17 cellular contexts compared by ENCODE assay signal in genomic region chr15:41603411-41603935, GRCh38. TPM values are rescaled to one million over a fixed set of nuclear protein-coding genes. Genes with fewer than 3 reads are reported as not detected.
DNase-seq lines count a peak whose midpoint lies in the region; ATAC-seq and TF ChIP-seq lines count a peak whose summit lies in the region.
"Had no signal": no experiment of that assay in that cellular context is flagged by ENCODE, and none has a peak within 500 bp of the region (broad histone marks: within the 10 kb centered on the region; RNA-seq: fewer than 3 reads in every experiment).

No MANE protein-coding gene starts in this region.

- peaks cover 3 to 5% of the 10 kb centered on the region in 2 experiments; a peak in 3 of 4 replicates for H3K4me1 ChIP-seq in SK-N-SH (ENCODE audit: control insufficient read depth in 1 of 2, insufficient read depth in 2 of 2, low read depth in 1 of 2, low read length in 1 of 2)
- H3K4me1 ChIP-seq in MM.1S (ENCODE audit: low read length): no peaks in the 10 kb centered on the region
- peaks cover 22% of the 10 kb centered on the region for H3K4me1 ChIP-seq in osteoblast (ENCODE audit: insufficient read depth, low read length)
- H3K4me1 ChIP-seq in Karpas-422 (ENCODE audit: low read length): peaks cover 12% of the 10 kb centered on the region
- H3K4me1 ChIP-seq: prostate gland, thyroid gland had no signal

- H4K20me1 ChIP-seq in SK-N-SH (ENCODE audit: insufficient read depth) (no peaks in the 10 kb centered on the region), MM.1S (ENCODE audit: insufficient read depth, low read length) (no peaks in the 10 kb centered on the region), osteoblast (ENCODE audit: insufficient read depth, low read length) (no peaks in the 10 kb centered on the region), Karpas-422 (ENCODE audit: insufficient read depth, low read depth, low read length) (no peaks in the 10 kb centered on the region)
- H4K20me1 ChIP-seq: BLaER1 treated with 17β-estradiol and CSF1 and Interleukin-3, amounts not matched to agents 10 nM and 100 nM had no signal

- H3K27ac ChIP-seq in SK-N-SH (ENCODE audit: low read depth in 2 of 2, low read length in 1 of 2) (no peak overlapping the region; a peak in 1 of 4 replicates), MM.1S (ENCODE audit: low read length) (no peak overlapping the region), osteoblast (ENCODE audit: low read depth, low read length) (no peak overlapping the region), Karpas-422 (ENCODE audit: low read length) (no peak overlapping the region)
- H3K27ac ChIP-seq: 22Rv1; BLaER1 treated with 17β-estradiol and CSF1 and Interleukin-3, amounts not matched to agents 10 nM and 100 nM; prostate gland; thyroid gland; VCaP had no signal

- DNase-seq in SK-N-SH (no peak), MM.1S (no peak), osteoblast (ENCODE audit: insufficient read length, low spot score, missing footprints) (peak; percentile 34), Karpas-422 (no peak)
- DNase-seq: NCI-H187 treated with DMSO at 0.1 percent for 48 hours had no signal

- no peaks in the 10 kb centered on the region for H3K36me3 ChIP-seq in SK-N-SH (replicated peaks in 1 of 2; ENCODE audit: control insufficient read depth in 1 of 2, insufficient read depth in 2 of 2, low read length in 1 of 2)
- H3K36me3 ChIP-seq in MM.1S (replicated peaks; ENCODE audit: insufficient read depth, low read length): no peaks in the 10 kb centered on the region
- no peaks in the 10 kb centered on the region for H3K36me3 ChIP-seq in osteoblast (ENCODE audit: insufficient read depth, low read length)
- no peaks in the 10 kb centered on the region for H3K36me3 ChIP-seq in Karpas-422 (ENCODE audit: insufficient read depth, low read length)
- H3K36me3 ChIP-seq: BLaER1 treated with 17β-estradiol and CSF1 and Interleukin-3, amounts not matched to agents 10 nM and 100 nM; MG63; prostate gland; thyroid gland had no signal

- H3F3A ChIP-seq in SK-N-SH (replicated peaks; ENCODE audit: insufficient read depth): peaks cover 7% of the 10 kb centered on the region
- H3F3A ChIP-seq in MM.1S (ENCODE audit: insufficient read depth, low read length): no peaks in the 10 kb centered on the region

- WGBS in SK-N-SH (ENCODE audit: low lambda C conversion rate): 52% methylated on average over 6 of the region's 6 CpGs

- H3K27me3 ChIP-seq in SK-N-SH (ENCODE audit: insufficient read depth) (no peaks in the 10 kb centered on the region), MM.1S (replicated peaks; ENCODE audit: insufficient read depth, low read length) (no peaks in the 10 kb centered on the region), osteoblast (ENCODE audit: insufficient read depth, low read length) (peaks cover 8% of the 10 kb centered on the region), Karpas-422 (ENCODE audit: low read length) (no peaks in the 10 kb centered on the region)
- H3K27me3 ChIP-seq: BLaER1 treated with 17β-estradiol and CSF1 and Interleukin-3, amounts not matched to agents 10 nM and 100 nM; MG63; thyroid gland had no signal

- H3K36me3 Mint-ChIP-seq in dendritic cell treated with granulocyte-macrophage colony-stimulating factor and Interleukin-4, amounts not matched to agents 40 ng/mL and 50 ng/mL, for 4 days (ENCODE audit: low read depth): no peaks in the 10 kb centered on the region
- H3K36me3 Mint-ChIP-seq: activated naive CD8-positive, alpha-beta T cell treated with anti-CD3 and anti-CD28 coated beads, Interleukin-2, amount 10 ng/mL, durations not matched to agents 7 days and 5 days had no signal

- H3K9me3 Mint-ChIP-seq in dendritic cell treated with granulocyte-macrophage colony-stimulating factor and Interleukin-4, amounts not matched to agents 40 ng/mL and 50 ng/mL, for 4 days: no peaks in the 10 kb centered on the region
- H3K9me3 Mint-ChIP-seq: activated CD4-positive, alpha-beta memory T cell treated with anti-CD3 and anti-CD28 coated beads, Interleukin-2, amount 10 ng/mL, durations not matched to agents 7 days and 5 days; activated naive CD8-positive, alpha-beta T cell treated with anti-CD3 and anti-CD28 coated beads, Interleukin-2, amount 10 ng/mL, durations not matched to agents 7 days and 5 days had no signal

- H3K4me3 ChIP-seq in SK-N-SH (ENCODE audit: low read depth in 2 of 2, low read length in 1 of 2) (peak overlapping the region in 1 of 2 experiments; percentile 51; a peak in 1 of 4 replicates), MM.1S (ENCODE audit: low read length) (peak overlapping the region; percentile 52; the same call in 1 of the 2 replicates), osteoblast (ENCODE audit: insufficient read depth, low read length) (peak overlapping the region; percentile 62), Karpas-422 (ENCODE audit: low read length) (no peak overlapping the region)
- H3K4me3 ChIP-seq: prostate gland, thyroid gland had no signal

- H3K9me3 ChIP-seq in SK-N-SH (no peaks in the 10 kb centered on the region), MM.1S (replicated peaks; ENCODE audit: insufficient read depth, low read length) (no peaks in the 10 kb centered on the region), osteoblast (ENCODE audit: low read depth, low read length) (no peaks in the 10 kb centered on the region), Karpas-422 (ENCODE audit: low read length) (no peaks in the 10 kb centered on the region)
- H3K9me3 ChIP-seq: BLaER1 treated with 17β-estradiol and CSF1 and Interleukin-3, amounts not matched to agents 10 nM and 100 nM; MG63; prostate gland; thyroid gland had no signal

- no peak for TF ChIP-seq RAD21 in SK-N-SH (IDR thresholded peaks at IDR 0.05; ENCODE audit: low read length)

- H3K4me3 Mint-ChIP-seq in dendritic cell treated with granulocyte-macrophage colony-stimulating factor and Interleukin-4, amounts not matched to agents 40 ng/mL and 50 ng/mL, for 4 days: peak overlapping the region; percentile 80

- TF ChIP-seq CTCF in SK-N-SH (IDR thresholded peaks at IDR 0.05) (no peak), MM.1S (IDR thresholded peaks at IDR 0.05; ENCODE audit: low read length) (no peak), osteoblast (IDR thresholded peaks at IDR 0.05; ENCODE audit: extremely low read depth, low read depth, low read length) (no peak)

- intact Hi-C loops in dendritic cell treated with granulocyte-macrophage colony-stimulating factor and Interleukin-4, amounts not matched to agents 40 ng/mL and 50 ng/mL, for 4 days (cut with micrococcal nuclease): loop anchor here (5.0 kb wide), 3 partner anchors 64 to 209 kb away; no protein-coding TSS in a partner anchor

- H2AFZ ChIP-seq in SK-N-SH (ENCODE audit: low read depth) (peak overlapping the region; percentile 68; the same call in 1 of the 2 replicates), MM.1S (ENCODE audit: low read length) (peak overlapping the region; percentile 84; the same call in 1 of the 2 replicates), osteoblast (ENCODE audit: low read length) (peak overlapping the region; percentile 7), Karpas-422 (ENCODE audit: low read length) (no peak overlapping the region)

- POLR2A ChIA-PET in SK-N-SH (lab: Yijun Ruan, JAX): interaction anchor here (0.9 kb wide), 1 partner anchor 60 kb away, joined by 3 read pairs; the partner anchor contains the start of gene RPAP1

- H3K9ac ChIP-seq in SK-N-SH (no peak overlapping the region), MM.1S (ENCODE audit: low read length) (no peak overlapping the region), Karpas-422 (ENCODE audit: low read length) (no peak overlapping the region)
- H3K9ac ChIP-seq: BLaER1 treated with 17β-estradiol and CSF1 and Interleukin-3, amounts not matched to agents 10 nM and 100 nM had no signal

- CTCF ChIA-PET in SK-N-SH (lab: Yijun Ruan, JAX): interaction anchor here (0.6 to 3.6 kb wide), 46 partner anchors 9 to 304 kb away, joined by 3 to 47 read pairs (median 5); partner anchors contain the start of genes MAPKBP1, MGA and TYRO3

- TF ChIP-seq EP300 in SK-N-SH (IDR thresholded peaks at IDR 0.05; ENCODE audit: borderline replicate concordance in 1 of 2, low read depth in 1 of 2, low read length in 1 of 2): no peak

- H3K27me3 Mint-ChIP-seq in dendritic cell treated with granulocyte-macrophage colony-stimulating factor and Interleukin-4, amounts not matched to agents 40 ng/mL and 50 ng/mL, for 4 days: peaks cover 7% of the 10 kb centered on the region

- H3K4me2 ChIP-seq in SK-N-SH (peak overlapping the region; percentile 83), MM.1S (ENCODE audit: low read depth, low read length) (peak overlapping the region; percentile 75), osteoblast (ENCODE audit: insufficient read depth, low read length) (peak overlapping the region; percentile 79), Karpas-422 (ENCODE audit: low read depth, low read length, poor library complexity, severe bottlenecking) (no peak overlapping the region)

- peaks cover 9% of the 10 kb centered on the region for H3K4me1 Mint-ChIP-seq in dendritic cell treated with granulocyte-macrophage colony-stimulating factor and Interleukin-4, amounts not matched to agents 40 ng/mL and 50 ng/mL, for 4 days (ENCODE audit: low read depth)

- ATAC-seq in SK-N-SH treated with all-trans-retinoic acid at 6 μM for 48 hours (no peak), HG02798 (IDR thresholded peaks at IDR 0.05; ENCODE audit: poor library complexity, unreplicated experiment) (no peak)
- ATAC-seq in activated CD4-positive, CD25-positive, alpha-beta regulatory T cell treated with anti-CD3 and anti-CD28 coated beads, Interleukin-2, amount 50 U/mL, for 24 hours: no peak

- H3K9me2 ChIP-seq in SK-N-SH (no peaks in the 10 kb centered on the region), MM.1S (replicated peaks; ENCODE audit: insufficient read depth, low read length) (no peaks in the 10 kb centered on the region), Karpas-422 (replicated peaks; ENCODE audit: insufficient read depth, low read length) (no peaks in the 10 kb centered on the region)

- H3K27ac Mint-ChIP-seq in dendritic cell treated with granulocyte-macrophage colony-stimulating factor and Interleukin-4, amounts not matched to agents 40 ng/mL and 50 ng/mL, for 4 days: peak overlapping the region; percentile 16
- H3K27ac Mint-ChIP-seq: activated CD4-positive, alpha-beta memory T cell treated with anti-CD3 and anti-CD28 coated beads, Interleukin-2, amount 10 ng/mL, durations not matched to agents 7 days and 5 days; activated naive CD8-positive, alpha-beta T cell treated with anti-CD3 and anti-CD28 coated beads, Interleukin-2, amount 10 ng/mL, durations not matched to agents 7 days and 5 days had no signal

- H3K79me2 ChIP-seq in SK-N-SH (ENCODE audit: insufficient read depth): no peaks in the 10 kb centered on the region
- H3K79me2 ChIP-seq in MM.1S (ENCODE audit: low read length): no peaks in the 10 kb centered on the region
- no peaks in the 10 kb centered on the region for H3K79me2 ChIP-seq in osteoblast (ENCODE audit: insufficient read depth, low read length)
- no peaks in the 10 kb centered on the region for H3K79me2 ChIP-seq in Karpas-422 (ENCODE audit: low read length)

RNA-seq across cellular contexts. Expression of gene TYRO3, which starts 44.5 kb away (rescaled TPM):
- 8.7 and 10.3 TPM in 2 replicates for polyA plus RNA-seq in SK-N-SH (2012; rRNA removed)
- 4.9 and 8.9 TPM in 2 replicates for polyA plus RNA-seq in SK-N-SH (2012; cell fraction: cytosol; rRNA removed)
- polyA plus RNA-seq in SK-N-SH (2012; cell fraction: nucleus; rRNA removed): 9.2 and 10.5 TPM in 2 replicates
- 6.2 and 6.8 TPM in 2 replicates for total RNA-seq in osteoblast
- 0.37 and 1.1 TPM in 2 replicates for total RNA-seq in Karpas-422 (2014; rRNA removed; shearing (Covaris generic); ENCODE audit: low replicate concordance)

RNA-seq across cellular contexts. Expression of gene MGA, which starts 56.7 kb away (rescaled TPM):
- 2.3 and 2.9 TPM in 2 replicates for polyA plus RNA-seq in SK-N-SH (2012; rRNA removed)
- polyA plus RNA-seq in SK-N-SH (2012; cell fraction: cytosol; rRNA removed): 2.2 and 2.5 TPM in 2 replicates
- 3.7 and 6.4 TPM in 2 replicates for polyA plus RNA-seq in SK-N-SH (2012; cell fraction: nucleus; rRNA removed)
- 40.2 and 41.0 TPM in 2 replicates for total RNA-seq in osteoblast
- 40.0 and 68.1 TPM in 2 replicates for total RNA-seq in Karpas-422 (2014; rRNA removed; shearing (Covaris generic); ENCODE audit: low replicate concordance)

RNA-seq across cellular contexts. Expression of gene RPAP1, which starts 59.4 kb away (rescaled TPM):
- 18.0 and 20.2 TPM in 2 replicates for polyA plus RNA-seq in SK-N-SH (2012; rRNA removed)
- 8.4 and 10.4 TPM in 2 replicates for polyA plus RNA-seq in SK-N-SH (2012; cell fraction: cytosol; rRNA removed)
- polyA plus RNA-seq in SK-N-SH (2012; cell fraction: nucleus; rRNA removed): 54.9 and 55.9 TPM in 2 replicates
- 11.9 and 13.8 TPM in 2 replicates for total RNA-seq in osteoblast
- 17.4 and 26.2 TPM in 2 replicates for total RNA-seq in Karpas-422 (2014; rRNA removed; shearing (Covaris generic); ENCODE audit: low replicate concordance)
